22 cellular contexts compared by ENCODE assay signal in the genomic region with DNA sequence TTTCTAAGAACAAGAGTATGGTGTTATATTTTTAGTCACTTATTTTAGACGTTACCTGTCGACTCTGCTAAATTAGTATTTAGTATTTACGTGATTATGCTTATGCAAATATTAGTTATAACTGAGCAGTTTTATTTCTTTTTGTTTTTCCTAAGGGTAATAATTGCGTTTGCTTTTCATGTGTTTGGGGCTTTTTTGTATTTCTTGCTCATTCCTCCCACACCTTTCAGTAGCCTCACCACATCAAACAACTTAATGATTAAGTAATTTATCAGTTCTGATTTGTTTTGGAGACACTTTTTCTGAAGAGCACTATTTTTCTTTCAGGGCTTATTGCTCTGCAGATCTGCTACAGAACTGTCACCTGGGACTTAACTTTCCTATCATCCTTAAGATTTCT.
"Had no signal": no experiment of that assay in that cellular context is flagged by ENCODE, and none has a peak within 500 bp of the region (broad histone marks: within the 10 kb centered on the region; RNA-seq: fewer than 3 reads in every experiment).

No MANE protein-coding gene starts in this region.

- H3K27me3 ChIP-seq: MG63 had no signal

- ATAC-seq: HepG2, Panc1, PC-3 had no signal

- H3K4me3 ChIP-seq: MG63 had no signal

- DNase-seq: IMR-90, Karpas-422, KG1, MG63, NCI-H1092 treated with DMSO at 0.1 percent for 48 hours, NCI-H1436, NCI-H187, NCI-H2029, NCI-H2081 treated with DMSO at 0.1 percent for 48 hours, NCI-H2171, NCI-H226, NCI-H446, NCI-H510A, NCI-H524 treated with DMSO at 0.1 percent for 48 hours, NCI-H69, NCI-H774, PC-3, SHP77, SK-N-SH had no signal

- H3K27ac ChIP-seq: RWPE1 had no signal

- H3K9me3 ChIP-seq: MG63, SK-N-SH had no signal
